ENCODE assay signal across 8 cellular contexts in the genomic region with DNA sequence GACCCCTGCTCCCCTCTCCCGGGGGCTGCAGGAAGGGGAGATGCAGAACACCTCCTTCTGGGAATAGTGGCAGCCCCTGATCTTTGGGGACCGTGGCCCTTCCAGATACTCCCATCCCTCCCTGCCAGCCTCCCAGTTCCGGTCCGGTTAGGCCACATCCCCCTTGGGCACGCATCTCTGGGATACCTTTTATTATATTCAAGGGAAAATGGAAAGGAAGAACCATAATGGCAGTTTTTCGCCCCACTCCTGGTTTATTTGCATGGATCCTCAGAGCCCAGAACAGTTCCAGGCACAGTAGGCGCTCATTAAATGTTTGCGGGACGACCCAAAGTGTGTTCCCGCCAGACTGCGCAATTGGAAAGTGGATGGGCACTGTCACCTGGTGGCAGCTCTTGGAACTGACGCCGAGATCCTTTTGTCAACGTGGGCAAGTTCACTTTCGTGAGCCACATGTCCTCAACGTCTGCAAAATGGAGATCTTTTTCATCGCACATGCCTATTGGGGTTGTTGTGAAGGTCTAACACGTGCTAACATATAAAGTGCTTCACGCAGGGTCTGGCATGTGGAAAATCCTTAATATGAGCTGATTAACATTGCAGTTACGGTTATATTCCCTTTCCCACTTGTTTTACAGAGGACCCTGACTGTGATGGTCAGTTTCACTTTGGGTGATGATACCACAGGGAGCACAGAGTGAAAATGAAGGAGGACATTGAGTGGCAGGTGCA. TPM values are rescaled to one million over a fixed set of nuclear protein-coding genes. Genes with fewer than 3 reads are reported as not detected.
DNase-seq lines count a peak whose midpoint lies in the region; ATAC-seq and TF ChIP-seq lines count a peak whose summit lies in the region.

No MANE protein-coding gene starts in this region.

- H3K27me3 ChIP-seq in AG04450 (ENCODE audit: control insufficient read depth, insufficient read depth, low read length) (peaks cover 3% of the 10 kb centered on the region), SK-N-SH (ENCODE audit: insufficient read depth) (no peaks in the 10 kb centered on the region), parathyroid adenoma (ENCODE audit: control insufficient read depth, insufficient read depth, low read length) (no peaks in the 10 kb centered on the region), thoracic aorta (replicated peaks; ENCODE audit: insufficient read depth) (no peaks in the 10 kb centered on the region)

- ATAC-seq in GM18909 (IDR thresholded peaks at IDR 0.05; ENCODE audit: poor library complexity, unreplicated experiment) (peak; percentile 67), thoracic aorta (ENCODE audit: insufficient number of reproducible peaks, low FRiP score, low read depth) (peak; percentile 41)

- WGBS in SK-N-SH (ENCODE audit: low lambda C conversion rate) = 28% methylated on average over 18 of the region's 20 CpGs

- TF ChIP-seq CTCF in AG04450 (IDR thresholded peaks at IDR 0.05; ENCODE audit: low read depth, low read length) (peak; percentile 100), SK-N-SH (IDR thresholded peaks at IDR 0.05) (peak; percentile 99), parathyroid adenoma (IDR thresholded peaks at IDR 0.05) (peak; percentile 100), thoracic aorta (IDR thresholded peaks at IDR 0.05) (peak; percentile 100)

- DNase-seq in AG04450 (ENCODE audit: low read depth, low spot score) (peak; percentile 54), M059J (ENCODE audit: low read depth) (peak; percentile 58), SK-N-SH (peak; percentile 70), glomerular endothelial cell (ENCODE audit: extremely low read depth, low read depth, low spot score) (peak; percentile 55), thoracic aorta (ENCODE audit: low spot score) (peak; percentile 46)
- peak; percentile 88 for DNase-seq in activated naive CD4-positive, alpha-beta T cell treated with anti-CD3 and anti-CD28 coated beads, Interleukin-2, amount 10 ng/mL, durations not matched to agents 7 days and 5 days

- H3F3A ChIP-seq in SK-N-SH (replicated peaks; ENCODE audit: insufficient read depth) = no peaks in the 10 kb centered on the region

- H3K79me2 ChIP-seq in SK-N-SH (ENCODE audit: insufficient read depth) = no peaks in the 10 kb centered on the region
- peaks cover 24% of the 10 kb centered on the region for H3K79me2 ChIP-seq in parathyroid adenoma

- H3K4me3 ChIP-seq in AG04450 (ENCODE audit: low read depth, low read length) (no peak overlapping the region), SK-N-SH (ENCODE audit: low read depth in 2 of 2, low read length in 1 of 2) (peak overlapping the region in 1 of 2 experiments; percentile 39; a peak in 2 of 4 replicates), parathyroid adenoma (ENCODE audit: low read depth, low read length) (no peak overlapping the region), thoracic aorta (peak overlapping the region; percentile 88)

- H4K20me1 ChIP-seq in SK-N-SH (ENCODE audit: insufficient read depth) = no peaks in the 10 kb centered on the region

- H2AFZ ChIP-seq in SK-N-SH (ENCODE audit: low read depth) (peak overlapping the region; percentile 86), parathyroid adenoma (peak overlapping the region; percentile 84)

- peaks cover 53% of the 10 kb centered on the region for H3K27me3 Mint-ChIP-seq in activated naive CD4-positive, alpha-beta T cell treated with anti-CD3 and anti-CD28 coated beads, Interleukin-2, amount 10 ng/mL, durations not matched to agents 7 days and 5 days

- H3K27ac ChIP-seq in AG04450 (ENCODE audit: low read depth, low read length) = no peak overlapping the region
- no peak overlapping the region for H3K27ac ChIP-seq in SK-N-SH (ENCODE audit: low read depth in 2 of 2, low read length in 1 of 2)
- H3K27ac ChIP-seq in parathyroid adenoma = no peak overlapping the region
- H3K27ac ChIP-seq in thoracic aorta = no peak overlapping the region

- no peaks in the 10 kb centered on the region for H3K9me2 ChIP-seq in SK-N-SH

- H3K4me3 Mint-ChIP-seq in activated naive CD4-positive, alpha-beta T cell treated with anti-CD3 and anti-CD28 coated beads, Interleukin-2, amount 10 ng/mL, durations not matched to agents 7 days and 5 days = peak overlapping the region; percentile 73

- H3K4me2 ChIP-seq in SK-N-SH (no peak overlapping the region), parathyroid adenoma (ENCODE audit: low read length) (peak overlapping the region; percentile 55)

- H3K9me3 Mint-ChIP-seq in activated naive CD4-positive, alpha-beta T cell treated with anti-CD3 and anti-CD28 coated beads, Interleukin-2, amount 10 ng/mL, durations not matched to agents 7 days and 5 days = no peaks in the 10 kb centered on the region

- H3K36me3 Mint-ChIP-seq in activated naive CD4-positive, alpha-beta T cell treated with anti-CD3 and anti-CD28 coated beads, Interleukin-2, amount 10 ng/mL, durations not matched to agents 7 days and 5 days = no peaks in the 10 kb centered on the region

- H3K27ac Mint-ChIP-seq in activated naive CD4-positive, alpha-beta T cell treated with anti-CD3 and anti-CD28 coated beads, Interleukin-2, amount 10 ng/mL, durations not matched to agents 7 days and 5 days = no peak overlapping the region

- H3K9ac ChIP-seq in SK-N-SH (no peak overlapping the region), parathyroid adenoma (no peak overlapping the region)

- H3K36me3 ChIP-seq in SK-N-SH (replicated peaks in 1 of 2; ENCODE audit: control insufficient read depth in 1 of 2, insufficient read depth in 2 of 2, low read length in 1 of 2) (no peaks in the 10 kb centered on the region), parathyroid adenoma (ENCODE audit: control insufficient read depth, insufficient read depth, low read length) (no peaks in the 10 kb centered on the region), thoracic aorta (no peaks in the 10 kb centered on the region)

- peaks cover 5% of the 10 kb centered on the region; the same call in 1 of the 2 replicates for H3K9me3 ChIP-seq in AG04450 (ENCODE audit: control insufficient read depth, insufficient read depth, low read length)
- no peaks in the 10 kb centered on the region for H3K9me3 ChIP-seq in SK-N-SH
- H3K9me3 ChIP-seq in parathyroid adenoma (ENCODE audit: control insufficient read depth, low read length) = no peaks in the 10 kb centered on the region
- no peaks in the 10 kb centered on the region for H3K9me3 ChIP-seq in thoracic aorta

- no peak for TF ChIP-seq EP300 in SK-N-SH (IDR thresholded peaks at IDR 0.05; ENCODE audit: borderline replicate concordance in 1 of 2, low read depth in 1 of 2, low read length in 1 of 2)

- POLR2A ChIA-PET in AG04450 (lab: Yijun Ruan, JAX) = interaction anchor here (0.9 kb wide), 1 partner anchor 285 kb away, joined by 3 read pairs; no protein-coding TSS in a partner anchor
- POLR2A ChIA-PET in SK-N-SH (lab: Yijun Ruan, JAX) = no interaction called here

- peak; percentile 98 for TF ChIP-seq RAD21 in SK-N-SH (IDR thresholded peaks at IDR 0.05; ENCODE audit: low read length)

- H3K4me1 Mint-ChIP-seq in activated naive CD4-positive, alpha-beta T cell treated with anti-CD3 and anti-CD28 coated beads, Interleukin-2, amount 10 ng/mL, durations not matched to agents 7 days and 5 days = peaks cover 24% of the 10 kb centered on the region

- H3K4me1 ChIP-seq in SK-N-SH (ENCODE audit: control insufficient read depth in 1 of 2, insufficient read depth in 2 of 2, low read depth in 1 of 2, low read length in 1 of 2) (peaks cover 0 to 3% of the 10 kb centered on the region in 2 experiments; a peak in 1 of 4 replicates), parathyroid adenoma (no peaks in the 10 kb centered on the region), thoracic aorta (ENCODE audit: control insufficient read depth in 1 of 2, low read depth in 2 of 2) (peaks cover 10 to 24% of the 10 kb centered on the region in 2 donors)

- CTCF ChIA-PET in AG04450 (lab: Charles Lee) = interaction anchor here (0.5 to 5.0 kb wide), 47 partner anchors 9 to 845 kb away, joined by 3 to 193 read pairs (median 5); a partner anchor contains a TSS
- CTCF ChIA-PET in SK-N-SH (lab: Yijun Ruan, JAX) = interaction anchor here (0.6 to 4.5 kb wide), 43 partner anchors 9 to 506 kb away, joined by 3 to 87 read pairs (median 4); a partner anchor contains a TSS
- CTCF ChIA-PET in activated naive CD4-positive, alpha-beta T cell treated with anti-CD3 and anti-CD28 coated beads, Interleukin-2, amount 10 ng/mL, durations not matched to agents 7 days and 5 days (lab: Charles Lee) = interaction anchor here (0.7 to 6.1 kb wide), 13 partner anchors 16 to 498 kb away, joined by 3 to 95 read pairs (median 3); a partner anchor contains a TSS

TF ChIP-seq in SK-N-SH, 30 proteins besides CTCF, POLR2A, EP300 and RAD21 (continues in another document):
- TF ChIP-seq TEAD4 (IDR thresholded peaks at IDR 0.05; ENCODE audit: borderline replicate concordance, insufficient read depth) (no peak), SIN3A (IDR thresholded peaks at IDR 0.05; ENCODE audit: borderline replicate concordance, low read depth, low read length) (no peak), TCF12 (IDR thresholded peaks at IDR 0.05) (no peak), SMC3 (IDR thresholded peaks at IDR 0.05; ENCODE audit: low read depth, low read length) (peak; percentile 100), RCOR1 (IDR thresholded peaks at IDR 0.05; ENCODE audit: low read length) (peak; percentile 24; the same call in 1 of the 2 replicates)
- TF ChIP-seq, protein P1, sequence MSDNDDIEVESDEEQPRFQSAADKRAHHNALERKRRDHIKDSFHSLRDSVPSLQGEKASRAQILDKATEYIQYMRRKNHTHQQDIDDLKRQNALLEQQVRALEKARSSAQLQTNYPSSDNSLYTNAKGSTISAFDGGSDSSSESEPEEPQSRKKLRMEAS (IDR thresholded peaks at IDR 0.05; ENCODE audit: low read depth) = peak; percentile 82

RNA-seq across cellular contexts. Expression of a gene that starts 1.6 kb away (rescaled TPM):
- polyA plus RNA-seq in AG04450 (2011; rRNA removed) (27.5 and 30.6 TPM in 2 replicates), SK-N-SH (2012; rRNA removed) (1.1 TPM in 2 replicates)
- 15.5 and 16.9 TPM in 2 replicates for polyA minus RNA-seq in AG04450 (2011; rRNA and poly(A)+ RNA removed)
- 0.86 and 3.2 TPM in 2 replicates for total RNA-seq in M059J (2014; rRNA removed; shearing (Covaris generic))
- polyA plus RNA-seq in SK-N-SH (2012; cell fraction: cytosol; rRNA removed) = 1.0 and 1.1 TPM in 2 replicates
- polyA plus RNA-seq in SK-N-SH (2012; cell fraction: nucleus; rRNA removed) = 1.0 and 1.3 TPM in 2 replicates
- total RNA-seq in glomerular endothelial cell (54.4 and 109 TPM in 2 replicates), thoracic aorta (10 to 100 TPM in 1 of 2 donors, 1 to 10 TPM in 1; 9.6 to 16.1 TPM)
